ENCODE assay signal across 10 cellular contexts in genomic region chr14:36647827-36648753, GRCh38. TPM values are rescaled to one million over a fixed set of nuclear protein-coding genes. Genes with fewer than 3 reads are reported as not detected.
A peak's percentile ranks its signal among the peaks of the same experiment; 100 is the strongest.
DNase-seq lines count a peak whose midpoint lies in the region; ATAC-seq and TF ChIP-seq lines count a peak whose summit lies in the region.
"Had no signal": no experiment of that assay in that cellular context is flagged by ENCODE, and none has a peak within 500 bp of the region (broad histone marks: within the 10 kb centered on the region; RNA-seq: fewer than 3 reads in every experiment).

No MANE protein-coding gene starts in this region.

- ATAC-seq in HG02798 (IDR thresholded peaks at IDR 0.05; ENCODE audit: poor library complexity, unreplicated experiment): no peak
- no peak for ATAC-seq in HG03469 (IDR thresholded peaks at IDR 0.05; ENCODE audit: unreplicated experiment)
- ATAC-seq in CD4-positive, alpha-beta T cell (ENCODE audit: poor library complexity): no peak

- peaks cover 68% of the 10 kb centered on the region for H3K27me3 Mint-ChIP-seq in T-helper 2 cell treated with Interferon-gamma antibody and Interleukin-4, amounts not matched to agents 5 μg/mL and 100 μg/mL, for 36 hours (ENCODE audit: low read depth)
- peaks cover 81% of the 10 kb centered on the region for H3K27me3 Mint-ChIP-seq in CD4-positive, alpha-beta T cell

- peak overlapping the region; percentile 27 for H3K18ac ChIP-seq in trophoblast cell (ENCODE audit: low read length)

- H3K4me1 ChIP-seq in trophoblast cell (ENCODE audit: control insufficient read depth in 1 of 2, insufficient read depth in 2 of 2, low read length in 2 of 2): peaks cover 9 to 12% of the 10 kb centered on the region in 2 experiments

- peaks cover 48% of the 10 kb centered on the region for H3K27me3 ChIP-seq in trophoblast cell (ENCODE audit: insufficient read depth, low read length)
- H3K27me3 ChIP-seq in CD4-positive, alpha-beta T cell (ENCODE audit: control insufficient read depth, insufficient read depth, low read length): peaks cover 85% of the 10 kb centered on the region

- POLR2A ChIA-PET in CD4-positive, alpha-beta T cell (lab: Charles Lee): no interaction called here

- H3K27ac ChIP-seq in trophoblast cell (ENCODE audit: low read depth, low read length): no peak overlapping the region
- no peak overlapping the region for H3K27ac ChIP-seq in CD4-positive, alpha-beta T cell (ENCODE audit: low read depth, low read length)
- H3K27ac ChIP-seq: BLaER1 treated with 17β-estradiol and CSF1 and Interleukin-3, amounts not matched to agents 10 nM and 100 nM had no signal

- H3K4ac ChIP-seq in trophoblast cell (ENCODE audit: low read depth, low read length): no peak overlapping the region

- H3K4me2 ChIP-seq in trophoblast cell (ENCODE audit: low read length): peak overlapping the region; percentile 65
- H3K4me2 ChIP-seq: BLaER1 treated with 17β-estradiol and CSF1 and Interleukin-3, amounts not matched to agents 10 nM and 100 nM had no signal

- no peak for TF ChIP-seq CTCF in CD4-positive, alpha-beta T cell (IDR thresholded peaks at IDR 0.05)

- no peaks in the 10 kb centered on the region for H3K79me1 ChIP-seq in trophoblast cell (ENCODE audit: low read length)

- peak overlapping the region; percentile 43 for H3K9ac ChIP-seq in trophoblast cell (ENCODE audit: low read length)
- H3K9ac ChIP-seq: BLaER1 treated with 17β-estradiol and CSF1 and Interleukin-3, amounts not matched to agents 10 nM and 100 nM had no signal

- H3K36me3 Mint-ChIP-seq in T-helper 2 cell treated with Interferon-gamma antibody and Interleukin-4, amounts not matched to agents 5 μg/mL and 100 μg/mL, for 36 hours (ENCODE audit: low read depth): peaks cover 2% of the 10 kb centered on the region
- no peaks in the 10 kb centered on the region for H3K36me3 Mint-ChIP-seq in CD4-positive, alpha-beta T cell (ENCODE audit: low read depth)

- peaks cover 2% of the 10 kb centered on the region for H3K79me2 ChIP-seq in trophoblast cell (ENCODE audit: control insufficient read depth, insufficient read depth, low read length, poor library complexity)

- H3K36me3 ChIP-seq in trophoblast cell (ENCODE audit: control insufficient read depth in 1 of 2, insufficient read depth in 2 of 2, low read length in 2 of 2): no peaks in the 10 kb centered on the region
- H3K36me3 ChIP-seq: BLaER1 treated with 17β-estradiol and CSF1 and Interleukin-3, amounts not matched to agents 10 nM and 100 nM had no signal

- WGBS in trophoblast cell (ENCODE audit: extremely low coverage, insufficient coverage, insufficient read length): no CpG with 5 or more reads among the region's 62 CpGs

- H4K8ac ChIP-seq in trophoblast cell (ENCODE audit: low read depth, low read length): peak overlapping the region; percentile 22

- no peaks in the 10 kb centered on the region for H3K9me3 Mint-ChIP-seq in T-helper 2 cell treated with Interferon-gamma antibody and Interleukin-4, amounts not matched to agents 5 μg/mL and 100 μg/mL, for 36 hours
- H3K9me3 Mint-ChIP-seq in CD4-positive, alpha-beta T cell: no peaks in the 10 kb centered on the region

- peaks cover 5% of the 10 kb centered on the region for H3K4me1 Mint-ChIP-seq in T-helper 2 cell treated with Interferon-gamma antibody and Interleukin-4, amounts not matched to agents 5 μg/mL and 100 μg/mL, for 36 hours (ENCODE audit: low read depth)
- no peaks in the 10 kb centered on the region for H3K4me1 Mint-ChIP-seq in CD4-positive, alpha-beta T cell (ENCODE audit: low read depth)

- CTCF ChIA-PET in CD4-positive, alpha-beta T cell (lab: Charles Lee): no interaction called here

- no peak overlapping the region for H2BK120ac ChIP-seq in trophoblast cell (ENCODE audit: insufficient read depth, low read length, poor library complexity)

- intact Hi-C loops in CD4-positive, alpha-beta T cell (cut with DNase I, micrococcal nuclease): no loop called here

- H3K23ac ChIP-seq in trophoblast cell (ENCODE audit: low read length): no peak overlapping the region

- H4K91ac ChIP-seq in trophoblast cell (ENCODE audit: low read depth, low read length): no peak overlapping the region

- H4K12ac ChIP-seq in trophoblast cell (ENCODE audit: low read depth, low read length): peak overlapping the region; percentile 12

- peaks cover 2% of the 10 kb centered on the region for H3K9me3 ChIP-seq in trophoblast cell (ENCODE audit: insufficient read depth, low read depth, low read length)
- H3K9me3 ChIP-seq in CD4-positive, alpha-beta T cell (ENCODE audit: control insufficient read depth, low read length): peaks cover 3% of the 10 kb centered on the region

- H2BK12ac ChIP-seq in trophoblast cell (ENCODE audit: low read length): no peak overlapping the region

- H2AFZ ChIP-seq in trophoblast cell (ENCODE audit: insufficient read depth, low read length, poor library complexity): peak overlapping the region; percentile 56

- peak overlapping the region; percentile 13 for H3K4me3 Mint-ChIP-seq in T-helper 2 cell treated with Interferon-gamma antibody and Interleukin-4, amounts not matched to agents 5 μg/mL and 100 μg/mL, for 36 hours
- no peak overlapping the region for H3K4me3 Mint-ChIP-seq in CD4-positive, alpha-beta T cell

- H3K27ac Mint-ChIP-seq in T-helper 2 cell treated with Interferon-gamma antibody and Interleukin-4, amounts not matched to agents 5 μg/mL and 100 μg/mL, for 36 hours: no peak overlapping the region
- H3K27ac Mint-ChIP-seq in CD4-positive, alpha-beta T cell: no peak overlapping the region

- no peak overlapping the region for H3K14ac ChIP-seq in trophoblast cell (ENCODE audit: low read length)

- H2AK5ac ChIP-seq in trophoblast cell (ENCODE audit: low read length): no peak overlapping the region

- H2BK5ac ChIP-seq in trophoblast cell (ENCODE audit: low read depth, low read length, poor library complexity): no peak overlapping the region

- H3K4me3 ChIP-seq in trophoblast cell (ENCODE audit: low read depth, low read length): peak overlapping the region; percentile 61

- no peak for DNase-seq in T-helper 2 cell treated with Interferon-gamma antibody and Interleukin-4, amounts not matched to agents 5 μg/mL and 100 μg/mL, for 36 hours (ENCODE audit: low spot score)
- no peak for DNase-seq in T-helper 2 cell
- DNase-seq in NCI-H748 (lab: John Stamatoyannopoulos, UW; ENCODE audit: unreplicated experiment): peak; percentile 89
- DNase-seq in fibroblast of gingiva (ENCODE audit: low read depth): peak; percentile 54
- DNase-seq in trophoblast cell: no peak
- no peak for DNase-seq in CD4-positive, alpha-beta T cell

RNA-seq across cellular contexts. Expression of gene PAX9, which starts 13.6 kb away (rescaled TPM):
- polyA plus RNA-seq in trophoblast cell (2013): 0.04 and 0.05 TPM in 2 replicates
- total RNA-seq in CD4-positive, alpha-beta T cell: not detected
- total RNA-seq: activated CD8-positive, alpha-beta memory T cell treated with anti-CD3 and anti-CD28 coated beads for 36 hours had no signal

Comparison
In these comparisons a context has a peak if more than half of its experiments do, and no peak if none do; other contexts are left out.
1. DNase-seq: peak in NCI-H748 (single experiment) and fibroblast of gingiva (single experiment); none in T-helper 2 cell treated with Interferon-gamma antibody and Interleukin-4, amounts not matched to agents 5 μg/mL and 100 μg/mL, for 36 hours (single experiment), T-helper 2 cell (0 of 5), trophoblast cell (0 of 2) and CD4-positive, alpha-beta T cell (0 of 10).